In the genomic region with DNA sequence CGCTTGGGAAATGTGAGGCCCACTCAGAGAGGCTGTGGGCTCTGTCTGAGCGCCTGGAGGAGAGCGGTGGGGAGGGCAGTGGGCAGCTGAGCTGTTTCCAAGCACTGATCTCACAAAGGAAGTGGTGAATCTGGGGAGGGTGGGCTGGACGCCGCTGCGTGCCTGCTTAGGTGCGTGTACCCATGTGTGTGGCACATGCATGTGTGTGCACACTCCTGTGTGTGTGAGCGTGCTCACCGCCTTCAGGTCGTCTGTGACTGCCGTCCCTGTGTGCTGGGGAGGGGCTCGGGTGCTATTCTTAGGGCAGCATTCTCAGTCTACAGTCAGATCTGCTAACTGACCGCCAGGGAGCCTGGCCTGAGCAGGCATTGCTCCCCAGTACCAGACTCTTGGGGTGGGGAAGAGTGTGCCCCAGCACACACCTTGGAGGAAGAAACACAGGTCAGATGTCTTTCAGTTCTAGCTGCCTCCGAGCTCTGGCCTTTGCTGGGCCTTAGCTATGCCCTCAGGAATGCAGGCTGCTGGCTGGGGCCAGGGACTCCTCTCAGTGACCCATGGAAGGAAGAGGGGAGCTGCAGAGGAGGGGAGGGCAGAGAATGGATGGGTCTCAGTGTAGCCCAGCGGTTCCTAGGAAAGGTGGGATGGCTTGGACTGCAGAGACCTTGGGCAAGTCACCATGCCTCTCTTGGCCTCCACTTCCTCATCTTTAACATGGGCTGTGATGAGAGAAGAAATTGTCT, we compare ENCODE assay signal across 1 cellular context.
TF ChIP-seq lines count a peak whose summit lies in the region.

No MANE protein-coding gene starts in this region.

TF ChIP-seq in GM23338, 12 proteins besides CTCF, POLR2A, EP300 and RAD21 (continued from another document):
- TF ChIP-seq, protein P1, sequence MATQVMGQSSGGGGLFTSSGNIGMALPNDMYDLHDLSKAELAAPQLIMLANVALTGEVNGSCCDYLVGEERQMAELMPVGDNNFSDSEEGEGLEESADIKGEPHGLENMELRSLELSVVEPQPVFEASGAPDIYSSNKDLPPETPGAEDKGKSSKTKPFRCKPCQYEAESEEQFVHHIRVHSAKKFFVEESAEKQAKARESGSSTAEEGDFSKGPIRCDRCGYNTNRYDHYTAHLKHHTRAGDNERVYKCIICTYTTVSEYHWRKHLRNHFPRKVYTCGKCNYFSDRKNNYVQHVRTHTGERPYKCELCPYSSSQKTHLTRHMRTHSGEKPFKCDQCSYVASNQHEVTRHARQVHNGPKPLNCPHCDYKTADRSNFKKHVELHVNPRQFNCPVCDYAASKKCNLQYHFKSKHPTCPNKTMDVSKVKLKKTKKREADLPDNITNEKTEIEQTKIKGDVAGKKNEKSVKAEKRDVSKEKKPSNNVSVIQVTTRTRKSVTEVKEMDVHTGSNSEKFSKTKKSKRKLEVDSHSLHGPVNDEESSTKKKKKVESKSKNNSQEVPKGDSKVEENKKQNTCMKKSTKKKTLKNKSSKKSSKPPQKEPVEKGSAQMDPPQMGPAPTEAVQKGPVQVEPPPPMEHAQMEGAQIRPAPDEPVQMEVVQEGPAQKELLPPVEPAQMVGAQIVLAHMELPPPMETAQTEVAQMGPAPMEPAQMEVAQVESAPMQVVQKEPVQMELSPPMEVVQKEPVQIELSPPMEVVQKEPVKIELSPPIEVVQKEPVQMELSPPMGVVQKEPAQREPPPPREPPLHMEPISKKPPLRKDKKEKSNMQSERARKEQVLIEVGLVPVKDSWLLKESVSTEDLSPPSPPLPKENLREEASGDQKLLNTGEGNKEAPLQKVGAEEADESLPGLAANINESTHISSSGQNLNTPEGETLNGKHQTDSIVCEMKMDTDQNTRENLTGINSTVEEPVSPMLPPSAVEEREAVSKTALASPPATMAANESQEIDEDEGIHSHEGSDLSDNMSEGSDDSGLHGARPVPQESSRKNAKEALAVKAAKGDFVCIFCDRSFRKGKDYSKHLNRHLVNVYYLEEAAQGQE (IDR thresholded peaks at IDR 0.05; ENCODE audit: unreplicated experiment): no peak
- TF ChIP-seq NANOG (IDR thresholded peaks at IDR 0.05; ENCODE audit: borderline replicate concordance) (no peak), JUNB (IDR thresholded peaks at IDR 0.05; ENCODE audit: unreplicated experiment) (no peak), EZH2 (IDR thresholded peaks at IDR 0.05; ENCODE audit: low read depth, unreplicated experiment) (no peak)
